Comparison of ENCODE assay signal across 1 cellular context in the genomic region with DNA sequence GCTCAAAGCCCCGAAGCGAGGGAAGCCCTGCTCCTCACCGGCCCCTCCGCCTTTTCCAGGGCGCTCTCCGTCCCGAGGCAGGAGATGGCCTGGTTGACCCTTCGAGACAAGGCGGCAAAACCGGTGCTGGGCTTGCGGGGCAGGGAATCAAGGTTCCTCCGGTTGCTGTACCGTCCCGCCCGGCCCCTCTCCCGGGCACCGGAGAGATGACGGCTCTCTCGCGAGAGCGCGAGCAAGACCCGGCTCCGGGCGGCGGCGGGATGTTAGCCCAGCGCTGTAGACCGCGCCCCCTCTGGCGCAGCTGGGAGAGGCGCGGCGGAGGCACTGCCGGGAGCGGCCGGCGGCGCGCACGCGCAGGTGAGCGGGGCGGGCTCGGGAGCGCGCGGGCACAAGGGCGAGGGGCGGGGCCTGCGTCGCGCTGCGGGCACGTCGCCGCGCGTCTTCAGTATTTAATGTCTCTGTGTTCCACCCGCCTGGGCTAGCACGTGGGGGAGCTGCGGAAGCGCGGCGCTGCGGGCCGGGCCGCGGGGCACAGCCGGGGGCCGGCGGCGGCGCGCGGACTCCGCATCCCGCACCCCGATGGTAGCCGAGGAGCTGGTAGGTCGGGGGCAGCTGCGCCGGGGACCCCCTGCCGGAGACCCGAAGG.
A peak's percentile ranks its signal among the peaks of the same experiment; 100 is the strongest.
TF ChIP-seq lines count a peak whose summit lies in the region.

A gene with protein sequence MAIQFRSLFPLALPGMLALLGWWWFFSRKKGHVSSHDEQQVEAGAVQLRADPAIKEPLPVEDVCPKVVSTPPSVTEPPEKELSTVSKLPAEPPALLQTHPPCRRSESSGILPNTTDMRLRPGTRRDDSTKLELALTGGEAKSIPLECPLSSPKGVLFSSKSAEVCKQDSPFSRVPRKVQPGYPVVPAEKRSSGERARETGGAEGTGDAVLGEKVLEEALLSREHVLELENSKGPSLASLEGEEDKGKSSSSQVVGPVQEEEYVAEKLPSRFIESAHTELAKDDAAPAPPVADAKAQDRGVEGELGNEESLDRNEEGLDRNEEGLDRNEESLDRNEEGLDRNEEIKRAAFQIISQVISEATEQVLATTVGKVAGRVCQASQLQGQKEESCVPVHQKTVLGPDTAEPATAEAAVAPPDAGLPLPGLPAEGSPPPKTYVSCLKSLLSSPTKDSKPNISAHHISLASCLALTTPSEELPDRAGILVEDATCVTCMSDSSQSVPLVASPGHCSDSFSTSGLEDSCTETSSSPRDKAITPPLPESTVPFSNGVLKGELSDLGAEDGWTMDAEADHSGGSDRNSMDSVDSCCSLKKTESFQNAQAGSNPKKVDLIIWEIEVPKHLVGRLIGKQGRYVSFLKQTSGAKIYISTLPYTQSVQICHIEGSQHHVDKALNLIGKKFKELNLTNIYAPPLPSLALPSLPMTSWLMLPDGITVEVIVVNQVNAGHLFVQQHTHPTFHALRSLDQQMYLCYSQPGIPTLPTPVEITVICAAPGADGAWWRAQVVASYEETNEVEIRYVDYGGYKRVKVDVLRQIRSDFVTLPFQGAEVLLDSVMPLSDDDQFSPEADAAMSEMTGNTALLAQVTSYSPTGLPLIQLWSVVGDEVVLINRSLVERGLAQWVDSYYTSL (plus strand): TSS at position 445 of the 646 bp plus-strand sequence. CDS start 20,219 bp downstream, outside the sequence.

TF ChIP-seq in HEK293, 187 proteins besides CTCF, POLR2A, EP300 and RAD21 (continued from another document):
- TF ChIP-seq OVOL3 (tag by site-specific recombination; IDR thresholded peaks at IDR 0.05) (peak; percentile 83; the same call in 1 of the 2 replicates), SCRT2 (tag by site-specific recombination; IDR thresholded peaks at IDR 0.05) (0 out of 2 replicates have a peak, but pooled peaks have one; percentile 9), ZNF610 (tag by site-specific recombination; IDR thresholded peaks at IDR 0.05; ENCODE audit: borderline replicate concordance) (peak; percentile 63; the same call in 1 of the 2 replicates), BCL11A (tag by site-specific recombination; IDR thresholded peaks at IDR 0.05; ENCODE audit: low read depth) (no peak), YY2 (tag by site-specific recombination; IDR thresholded peaks at IDR 0.05) (peak; percentile 88; the same call in 1 of the 2 replicates), ZNF571 (tag by site-specific recombination; IDR thresholded peaks at IDR 0.05) (no peak), SP3 (tag by site-specific recombination; IDR thresholded peaks at IDR 0.05) (peak; percentile 53), KLF8 (tag by site-specific recombination; IDR thresholded peaks at IDR 0.05) (peak; percentile 75), ZNF391 (tag by site-specific recombination; IDR thresholded peaks at IDR 0.05; ENCODE audit: borderline replicate concordance, low read depth) (0 out of 2 replicates have a peak, but pooled peaks have one; percentile 57), ZFP37 (tag by site-specific recombination; IDR thresholded peaks at IDR 0.05) (peak; percentile 78; the same call in 1 of the 2 replicates), ZBTB20 (tag by site-specific recombination; IDR thresholded peaks at IDR 0.05) (peak; percentile 93), TRIM28 (IDR thresholded peaks at IDR 0.05; ENCODE audit: borderline replicate concordance, low read length) (peak; percentile 37; the same call in 1 of the 2 replicates), GLIS1 (tag by site-specific recombination; IDR thresholded peaks at IDR 0.05) (peak; percentile 40; the same call in 1 of the 2 replicates), ZNF670 (tag by site-specific recombination; IDR thresholded peaks at IDR 0.05; ENCODE audit: low read depth) (no peak), FEZF1 (tag by site-specific recombination; IDR thresholded peaks at IDR 0.05) (0 out of 2 replicates have a peak, but pooled peaks have one; percentile 6), ZFHX2 (tag by site-specific recombination; conservative IDR thresholded peaks at IDR 0.05) (no peak), ZNF324 (tag by site-specific recombination; IDR thresholded peaks at IDR 0.05) (peak; percentile 82), ZNF394 (tag by site-specific recombination; IDR thresholded peaks at IDR 0.05; ENCODE audit: borderline replicate concordance) (peak; percentile 55; the same call in 1 of the 2 replicates), ZNF785 (tag by site-specific recombination; IDR thresholded peaks at IDR 0.05) (no peak), MYNN (tag by site-specific recombination; IDR thresholded peaks at IDR 0.05; ENCODE audit: borderline replicate concordance) (no peak), ZNF837 (tag by site-specific recombination; IDR thresholded peaks at IDR 0.05) (no peak), YY1 (tag by site-specific recombination; IDR thresholded peaks at IDR 0.05) (no peak; the same call in 1 of the 2 replicates)
- TF ChIP-seq, protein P1, sequence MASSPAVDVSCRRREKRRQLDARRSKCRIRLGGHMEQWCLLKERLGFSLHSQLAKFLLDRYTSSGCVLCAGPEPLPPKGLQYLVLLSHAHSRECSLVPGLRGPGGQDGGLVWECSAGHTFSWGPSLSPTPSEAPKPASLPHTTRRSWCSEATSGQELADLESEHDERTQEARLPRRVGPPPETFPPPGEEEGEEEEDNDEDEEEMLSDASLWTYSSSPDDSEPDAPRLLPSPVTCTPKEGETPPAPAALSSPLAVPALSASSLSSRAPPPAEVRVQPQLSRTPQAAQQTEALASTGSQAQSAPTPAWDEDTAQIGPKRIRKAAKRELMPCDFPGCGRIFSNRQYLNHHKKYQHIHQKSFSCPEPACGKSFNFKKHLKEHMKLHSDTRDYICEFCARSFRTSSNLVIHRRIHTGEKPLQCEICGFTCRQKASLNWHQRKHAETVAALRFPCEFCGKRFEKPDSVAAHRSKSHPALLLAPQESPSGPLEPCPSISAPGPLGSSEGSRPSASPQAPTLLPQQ (tag by site-specific recombination; IDR thresholded peaks at IDR 0.05) = peak; percentile 51
- TF ChIP-seq, protein P2, sequence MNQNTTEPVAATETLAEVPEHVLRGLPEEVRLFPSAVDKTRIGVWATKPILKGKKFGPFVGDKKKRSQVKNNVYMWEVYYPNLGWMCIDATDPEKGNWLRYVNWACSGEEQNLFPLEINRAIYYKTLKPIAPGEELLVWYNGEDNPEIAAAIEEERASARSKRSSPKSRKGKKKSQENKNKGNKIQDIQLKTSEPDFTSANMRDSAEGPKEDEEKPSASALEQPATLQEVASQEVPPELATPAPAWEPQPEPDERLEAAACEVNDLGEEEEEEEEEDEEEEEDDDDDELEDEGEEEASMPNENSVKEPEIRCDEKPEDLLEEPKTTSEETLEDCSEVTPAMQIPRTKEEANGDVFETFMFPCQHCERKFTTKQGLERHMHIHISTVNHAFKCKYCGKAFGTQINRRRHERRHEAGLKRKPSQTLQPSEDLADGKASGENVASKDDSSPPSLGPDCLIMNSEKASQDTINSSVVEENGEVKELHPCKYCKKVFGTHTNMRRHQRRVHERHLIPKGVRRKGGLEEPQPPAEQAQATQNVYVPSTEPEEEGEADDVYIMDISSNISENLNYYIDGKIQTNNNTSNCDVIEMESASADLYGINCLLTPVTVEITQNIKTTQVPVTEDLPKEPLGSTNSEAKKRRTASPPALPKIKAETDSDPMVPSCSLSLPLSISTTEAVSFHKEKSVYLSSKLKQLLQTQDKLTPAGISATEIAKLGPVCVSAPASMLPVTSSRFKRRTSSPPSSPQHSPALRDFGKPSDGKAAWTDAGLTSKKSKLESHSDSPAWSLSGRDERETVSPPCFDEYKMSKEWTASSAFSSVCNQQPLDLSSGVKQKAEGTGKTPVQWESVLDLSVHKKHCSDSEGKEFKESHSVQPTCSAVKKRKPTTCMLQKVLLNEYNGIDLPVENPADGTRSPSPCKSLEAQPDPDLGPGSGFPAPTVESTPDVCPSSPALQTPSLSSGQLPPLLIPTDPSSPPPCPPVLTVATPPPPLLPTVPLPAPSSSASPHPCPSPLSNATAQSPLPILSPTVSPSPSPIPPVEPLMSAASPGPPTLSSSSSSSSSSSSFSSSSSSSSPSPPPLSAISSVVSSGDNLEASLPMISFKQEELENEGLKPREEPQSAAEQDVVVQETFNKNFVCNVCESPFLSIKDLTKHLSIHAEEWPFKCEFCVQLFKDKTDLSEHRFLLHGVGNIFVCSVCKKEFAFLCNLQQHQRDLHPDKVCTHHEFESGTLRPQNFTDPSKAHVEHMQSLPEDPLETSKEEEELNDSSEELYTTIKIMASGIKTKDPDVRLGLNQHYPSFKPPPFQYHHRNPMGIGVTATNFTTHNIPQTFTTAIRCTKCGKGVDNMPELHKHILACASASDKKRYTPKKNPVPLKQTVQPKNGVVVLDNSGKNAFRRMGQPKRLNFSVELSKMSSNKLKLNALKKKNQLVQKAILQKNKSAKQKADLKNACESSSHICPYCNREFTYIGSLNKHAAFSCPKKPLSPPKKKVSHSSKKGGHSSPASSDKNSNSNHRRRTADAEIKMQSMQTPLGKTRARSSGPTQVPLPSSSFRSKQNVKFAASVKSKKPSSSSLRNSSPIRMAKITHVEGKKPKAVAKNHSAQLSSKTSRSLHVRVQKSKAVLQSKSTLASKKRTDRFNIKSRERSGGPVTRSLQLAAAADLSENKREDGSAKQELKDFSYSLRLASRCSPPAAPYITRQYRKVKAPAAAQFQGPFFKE (tag by site-specific recombination; IDR thresholded peaks at IDR 0.05; ENCODE audit: borderline replicate concordance) = no peak
- TF ChIP-seq, protein P3, sequence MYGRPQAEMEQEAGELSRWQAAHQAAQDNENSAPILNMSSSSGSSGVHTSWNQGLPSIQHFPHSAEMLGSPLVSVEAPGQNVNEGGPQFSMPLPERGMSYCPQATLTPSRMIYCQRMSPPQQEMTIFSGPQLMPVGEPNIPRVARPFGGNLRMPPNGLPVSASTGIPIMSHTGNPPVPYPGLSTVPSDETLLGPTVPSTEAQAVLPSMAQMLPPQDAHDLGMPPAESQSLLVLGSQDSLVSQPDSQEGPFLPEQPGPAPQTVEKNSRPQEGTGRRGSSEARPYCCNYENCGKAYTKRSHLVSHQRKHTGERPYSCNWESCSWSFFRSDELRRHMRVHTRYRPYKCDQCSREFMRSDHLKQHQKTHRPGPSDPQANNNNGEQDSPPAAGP (tag by site-specific recombination; IDR thresholded peaks at IDR 0.05) = peak; percentile 69
- TF ChIP-seq, protein P4, sequence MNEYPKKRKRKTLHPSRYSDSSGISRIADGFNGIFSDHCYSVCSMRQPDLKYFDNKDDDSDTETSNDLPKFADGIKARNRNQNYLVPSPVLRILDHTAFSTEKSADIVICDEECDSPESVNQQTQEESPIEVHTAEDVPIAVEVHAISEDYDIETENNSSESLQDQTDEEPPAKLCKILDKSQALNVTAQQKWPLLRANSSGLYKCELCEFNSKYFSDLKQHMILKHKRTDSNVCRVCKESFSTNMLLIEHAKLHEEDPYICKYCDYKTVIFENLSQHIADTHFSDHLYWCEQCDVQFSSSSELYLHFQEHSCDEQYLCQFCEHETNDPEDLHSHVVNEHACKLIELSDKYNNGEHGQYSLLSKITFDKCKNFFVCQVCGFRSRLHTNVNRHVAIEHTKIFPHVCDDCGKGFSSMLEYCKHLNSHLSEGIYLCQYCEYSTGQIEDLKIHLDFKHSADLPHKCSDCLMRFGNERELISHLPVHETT (tag by site-specific recombination; IDR thresholded peaks at IDR 0.05) = peak; percentile 53; the same call in 1 of the 2 replicates
- TF ChIP-seq, protein P5, sequence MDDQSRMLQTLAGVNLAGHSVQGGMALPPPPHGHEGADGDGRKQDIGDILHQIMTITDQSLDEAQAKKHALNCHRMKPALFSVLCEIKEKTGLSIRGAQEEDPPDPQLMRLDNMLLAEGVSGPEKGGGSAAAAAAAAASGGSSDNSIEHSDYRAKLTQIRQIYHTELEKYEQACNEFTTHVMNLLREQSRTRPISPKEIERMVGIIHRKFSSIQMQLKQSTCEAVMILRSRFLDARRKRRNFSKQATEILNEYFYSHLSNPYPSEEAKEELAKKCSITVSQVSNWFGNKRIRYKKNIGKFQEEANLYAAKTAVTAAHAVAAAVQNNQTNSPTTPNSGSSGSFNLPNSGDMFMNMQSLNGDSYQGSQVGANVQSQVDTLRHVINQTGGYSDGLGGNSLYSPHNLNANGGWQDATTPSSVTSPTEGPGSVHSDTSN (CRISPR knock-in tag; IDR thresholded peaks at IDR 0.05) = peak; percentile 62; the same call in 1 of the 2 replicates
- TF ChIP-seq, protein P6, sequence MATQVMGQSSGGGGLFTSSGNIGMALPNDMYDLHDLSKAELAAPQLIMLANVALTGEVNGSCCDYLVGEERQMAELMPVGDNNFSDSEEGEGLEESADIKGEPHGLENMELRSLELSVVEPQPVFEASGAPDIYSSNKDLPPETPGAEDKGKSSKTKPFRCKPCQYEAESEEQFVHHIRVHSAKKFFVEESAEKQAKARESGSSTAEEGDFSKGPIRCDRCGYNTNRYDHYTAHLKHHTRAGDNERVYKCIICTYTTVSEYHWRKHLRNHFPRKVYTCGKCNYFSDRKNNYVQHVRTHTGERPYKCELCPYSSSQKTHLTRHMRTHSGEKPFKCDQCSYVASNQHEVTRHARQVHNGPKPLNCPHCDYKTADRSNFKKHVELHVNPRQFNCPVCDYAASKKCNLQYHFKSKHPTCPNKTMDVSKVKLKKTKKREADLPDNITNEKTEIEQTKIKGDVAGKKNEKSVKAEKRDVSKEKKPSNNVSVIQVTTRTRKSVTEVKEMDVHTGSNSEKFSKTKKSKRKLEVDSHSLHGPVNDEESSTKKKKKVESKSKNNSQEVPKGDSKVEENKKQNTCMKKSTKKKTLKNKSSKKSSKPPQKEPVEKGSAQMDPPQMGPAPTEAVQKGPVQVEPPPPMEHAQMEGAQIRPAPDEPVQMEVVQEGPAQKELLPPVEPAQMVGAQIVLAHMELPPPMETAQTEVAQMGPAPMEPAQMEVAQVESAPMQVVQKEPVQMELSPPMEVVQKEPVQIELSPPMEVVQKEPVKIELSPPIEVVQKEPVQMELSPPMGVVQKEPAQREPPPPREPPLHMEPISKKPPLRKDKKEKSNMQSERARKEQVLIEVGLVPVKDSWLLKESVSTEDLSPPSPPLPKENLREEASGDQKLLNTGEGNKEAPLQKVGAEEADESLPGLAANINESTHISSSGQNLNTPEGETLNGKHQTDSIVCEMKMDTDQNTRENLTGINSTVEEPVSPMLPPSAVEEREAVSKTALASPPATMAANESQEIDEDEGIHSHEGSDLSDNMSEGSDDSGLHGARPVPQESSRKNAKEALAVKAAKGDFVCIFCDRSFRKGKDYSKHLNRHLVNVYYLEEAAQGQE (tag by site-specific recombination; IDR thresholded peaks at IDR 0.05) = peak; percentile 52; the same call in 1 of the 2 replicates
